In the genomic region with DNA sequence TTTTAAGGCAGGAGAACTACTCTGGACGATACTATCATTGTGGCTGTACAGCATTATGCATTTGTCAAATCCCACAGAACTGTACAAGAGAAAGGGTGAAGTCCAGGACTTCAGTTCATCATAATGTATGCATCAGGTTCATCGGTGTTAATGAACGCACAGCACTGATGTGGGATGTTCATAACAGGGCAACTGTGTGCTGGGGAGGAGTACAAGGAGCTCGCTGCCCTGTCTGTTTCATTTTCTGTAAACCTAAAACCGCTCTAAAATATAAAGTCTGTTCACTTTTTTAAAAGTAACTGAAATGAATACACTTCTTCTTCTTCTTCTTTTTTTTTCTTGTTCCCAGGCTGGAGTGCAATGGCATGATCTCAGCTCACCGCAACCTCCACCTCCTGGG, we compare ENCODE assay signal across 1 cellular context.
TF ChIP-seq lines count a peak whose summit lies in the region.

No MANE protein-coding gene starts in this region.

TF ChIP-seq in GM12878, 131 proteins besides CTCF, POLR2A, EP300 and RAD21:
- TF ChIP-seq, protein P1, sequence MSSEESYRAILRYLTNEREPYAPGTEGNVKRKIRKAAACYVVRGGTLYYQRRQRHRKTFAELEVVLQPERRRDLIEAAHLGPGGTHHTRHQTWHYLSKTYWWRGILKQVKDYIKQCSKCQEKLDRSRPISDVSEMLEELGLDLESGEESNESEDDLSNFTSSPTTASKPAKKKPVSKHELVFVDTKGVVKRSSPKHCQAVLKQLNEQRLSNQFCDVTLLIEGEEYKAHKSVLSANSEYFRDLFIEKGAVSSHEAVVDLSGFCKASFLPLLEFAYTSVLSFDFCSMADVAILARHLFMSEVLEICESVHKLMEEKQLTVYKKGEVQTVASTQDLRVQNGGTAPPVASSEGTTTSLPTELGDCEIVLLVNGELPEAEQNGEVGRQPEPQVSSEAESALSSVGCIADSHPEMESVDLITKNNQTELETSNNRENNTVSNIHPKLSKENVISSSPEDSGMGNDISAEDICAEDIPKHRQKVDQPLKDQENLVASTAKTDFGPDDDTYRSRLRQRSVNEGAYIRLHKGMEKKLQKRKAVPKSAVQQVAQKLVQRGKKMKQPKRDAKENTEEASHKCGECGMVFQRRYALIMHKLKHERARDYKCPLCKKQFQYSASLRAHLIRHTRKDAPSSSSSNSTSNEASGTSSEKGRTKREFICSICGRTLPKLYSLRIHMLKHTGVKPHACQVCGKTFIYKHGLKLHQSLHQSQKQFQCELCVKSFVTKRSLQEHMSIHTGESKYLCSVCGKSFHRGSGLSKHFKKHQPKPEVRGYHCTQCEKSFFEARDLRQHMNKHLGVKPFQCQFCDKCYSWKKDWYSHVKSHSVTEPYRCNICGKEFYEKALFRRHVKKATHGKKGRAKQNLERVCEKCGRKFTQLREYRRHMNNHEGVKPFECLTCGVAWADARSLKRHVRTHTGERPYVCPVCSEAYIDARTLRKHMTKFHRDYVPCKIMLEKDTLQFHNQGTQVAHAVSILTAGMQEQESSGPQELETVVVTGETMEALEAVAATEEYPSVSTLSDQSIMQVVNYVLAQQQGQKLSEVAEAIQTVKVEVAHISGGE (CRISPR knock-in tag; IDR thresholded peaks at IDR 0.05) = no peak
- no peak for TF ChIP-seq CBX5 (IDR thresholded peaks at IDR 0.05; ENCODE audit: low read depth)
- TF ChIP-seq CREB1 (IDR thresholded peaks at IDR 0.05; ENCODE audit: low read depth) = no peak
- no peak for TF ChIP-seq NRF1 (conservative IDR thresholded peaks at IDR 0.05; ENCODE audit: low read depth, low read length)
- no peak for TF ChIP-seq ZZZ3 (IDR thresholded peaks at IDR 0.05; ENCODE audit: control insufficient read depth, insufficient read length, low read depth)
- TF ChIP-seq JUND (IDR thresholded peaks at IDR 0.05; ENCODE audit: low read depth, low read length) = no peak
- no peak for TF ChIP-seq IKZF1 (conservative IDR thresholded peaks at IDR 0.05)
- no peak for TF ChIP-seq RB1 (IDR thresholded peaks at IDR 0.05; ENCODE audit: borderline replicate concordance)
- TF ChIP-seq MTA3 (IDR thresholded peaks at IDR 0.05; ENCODE audit: borderline replicate concordance, low read length) = no peak
- no peak for TF ChIP-seq CHD4 (IDR thresholded peaks at IDR 0.05)
- TF ChIP-seq CHD2 (IDR thresholded peaks at IDR 0.05; ENCODE audit: borderline replicate concordance, low read depth, low read length) = no peak
- no peak for TF ChIP-seq FOXM1 (IDR thresholded peaks at IDR 0.05; ENCODE audit: low read depth, low read length)
- no peak for TF ChIP-seq ZNF217 (IDR thresholded peaks at IDR 0.05)
- no peak for TF ChIP-seq ZNF207 (IDR thresholded peaks at IDR 0.05; ENCODE audit: borderline replicate concordance)
- TF ChIP-seq, protein P2, sequence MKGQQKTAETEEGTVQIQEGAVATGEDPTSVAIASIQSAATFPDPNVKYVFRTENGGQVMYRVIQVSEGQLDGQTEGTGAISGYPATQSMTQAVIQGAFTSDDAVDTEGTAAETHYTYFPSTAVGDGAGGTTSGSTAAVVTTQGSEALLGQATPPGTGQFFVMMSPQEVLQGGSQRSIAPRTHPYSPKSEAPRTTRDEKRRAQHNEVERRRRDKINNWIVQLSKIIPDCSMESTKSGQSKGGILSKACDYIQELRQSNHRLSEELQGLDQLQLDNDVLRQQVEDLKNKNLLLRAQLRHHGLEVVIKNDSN (IDR thresholded peaks at IDR 0.05; ENCODE audit: borderline replicate concordance, extremely low read length, insufficient read depth, low read depth, low read length) = no peak
- no peak for TF ChIP-seq NR2F1 (conservative IDR thresholded peaks at IDR 0.05)
TF ChIP-seq in GM12878: peak in this region for 0.
